In the genomic region with DNA sequence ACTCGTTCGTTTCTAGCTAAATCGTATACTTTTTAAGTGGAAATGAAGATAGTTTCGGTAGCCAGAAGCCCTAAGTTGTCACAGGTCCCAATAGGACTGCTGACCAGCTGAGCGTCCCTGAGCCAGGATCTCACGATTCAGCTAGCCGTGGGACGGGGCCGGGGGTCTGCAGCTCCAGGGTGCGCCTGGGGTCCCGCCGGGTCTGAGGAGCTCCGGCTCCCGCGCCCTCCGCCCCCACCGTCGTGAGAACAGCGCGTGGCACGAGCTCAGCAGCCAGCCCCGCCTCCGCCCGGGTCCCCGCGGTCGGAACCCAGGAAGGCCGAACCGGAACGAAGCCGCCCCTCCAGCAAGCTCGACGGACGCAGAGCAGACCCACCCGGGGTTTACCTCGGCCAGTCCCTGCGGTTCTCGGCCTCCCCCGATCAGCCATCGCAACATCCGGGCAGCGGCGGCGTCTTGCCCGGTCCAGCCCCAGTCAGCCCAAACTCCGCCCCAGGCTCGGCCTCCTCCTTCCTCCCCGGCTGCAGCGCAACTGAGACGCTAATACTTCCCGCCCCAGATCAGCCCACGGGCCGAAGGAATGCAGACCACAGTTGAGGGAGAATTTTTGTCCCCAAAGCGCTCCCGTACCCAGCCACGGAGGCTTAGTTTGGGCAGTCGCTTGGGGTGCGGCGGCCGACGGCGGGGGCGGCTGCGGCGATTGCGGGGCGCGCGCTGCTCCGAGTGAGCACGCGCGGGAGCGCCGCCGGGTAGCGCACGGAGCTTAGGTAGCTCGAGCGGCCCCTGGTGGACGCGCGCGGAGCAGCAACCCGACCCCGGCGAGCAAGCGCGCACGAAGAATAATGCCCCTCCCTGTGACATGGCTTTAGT, we compare ENCODE assay signal across 8 cellular contexts. TPM values are rescaled to one million over a fixed set of nuclear protein-coding genes. Genes with fewer than 3 reads are reported as not detected.
DNase-seq lines count a peak whose midpoint lies in the region; ATAC-seq and TF ChIP-seq lines count a peak whose summit lies in the region.

WDR41 (minus strand) TSS at position 534 of the 870 bp plus-strand sequence; CDS start at position 438, 96 bp downstream.

- H3K9me3 ChIP-seq in CD4-positive, CD25-positive, alpha-beta regulatory T cell (ENCODE audit: control insufficient read depth in 2 of 2, low read length in 2 of 2): no peaks in the 10 kb centered on the region
- H3K9me3 ChIP-seq in liver (ENCODE audit: control insufficient read depth in 4 of 4, low read length in 3 of 4): no peaks in the 10 kb centered on the region

- peaks cover 9 to 15% (median 12%) of the 10 kb centered on the region in 4 donors for H3K4me1 Mint-ChIP-seq in CD4-positive, CD25-positive, alpha-beta regulatory T cell

- peaks cover 10% of the 10 kb centered on the region for H3K27me3 ChIP-seq in CD4-positive, CD25-positive, alpha-beta regulatory T cell (ENCODE audit: control insufficient read depth, insufficient read depth, low read length)
- H3K27me3 ChIP-seq in liver (ENCODE audit: control insufficient read depth in 4 of 4, insufficient read depth in 4 of 4, low read length in 3 of 4): no peaks in the 10 kb centered on the region

- peak within 1 kb of the TSS in 2 of 3 donors; percentile 82 to 84 for H3K27ac Mint-ChIP-seq in CD4-positive, CD25-positive, alpha-beta regulatory T cell

- peak; percentile 93 to 94 for ATAC-seq in CD4-positive, CD25-positive, alpha-beta regulatory T cell (ENCODE audit: low read depth in 2 of 2)
- ATAC-seq in GM19372 (IDR thresholded peaks at IDR 0.05; ENCODE audit: low read depth, unreplicated experiment) (peak; percentile 84), HG03558 (IDR thresholded peaks at IDR 0.05; ENCODE audit: extremely low read depth, unreplicated experiment) (peak; percentile 73)

- peak; percentile 92 for TF ChIP-seq CTCF in liver (IDR thresholded peaks at IDR 0.05; ENCODE audit: low read depth, low read length, missing input control)

- peaks cover 26% of the 10 kb centered on the region for H3K27me3 Mint-ChIP-seq in CD4-positive, CD25-positive, alpha-beta regulatory T cell

- peak within 1 kb of the TSS; percentile 67 for H3K27ac ChIP-seq in CD4-positive, CD25-positive, alpha-beta regulatory T cell (ENCODE audit: insufficient read depth, low read length, poor library complexity, severe bottlenecking)
- H3K27ac ChIP-seq in liver (ENCODE audit: low read depth in 1 of 2, low read length in 2 of 2): peak within 1 kb of the TSS; percentile 93 to 98

- peak within 1 kb of the TSS; percentile 89 for H3K4me3 ChIP-seq in CD4-positive, CD25-positive, alpha-beta regulatory T cell (ENCODE audit: low read depth, low read length)
- H3K4me3 ChIP-seq in liver (ENCODE audit: low read depth in 1 of 3, low read length in 3 of 3): peak within 1 kb of the TSS; percentile 64 to 85 (median 82)

- no peaks in the 10 kb centered on the region for H3K9me3 Mint-ChIP-seq in CD4-positive, CD25-positive, alpha-beta regulatory T cell

- peaks cover 4% of the 10 kb centered on the region for H3K36me3 ChIP-seq in CD4-positive, CD25-positive, alpha-beta regulatory T cell (ENCODE audit: control insufficient read depth, insufficient read depth, low read length)
- H3K36me3 ChIP-seq in liver (ENCODE audit: control insufficient read depth in 4 of 4, insufficient read depth in 3 of 4, low read depth in 1 of 4, low read length in 3 of 4): no peaks in the 10 kb centered on the region

- H3K4me3 Mint-ChIP-seq in CD4-positive, CD25-positive, alpha-beta regulatory T cell: peak within 1 kb of the TSS; percentile 89 to 93 (median 92)

- peak; percentile 56 to 75 for TF ChIP-seq RAD21 in liver (IDR thresholded peaks at IDR 0.05)

- H3K36me3 Mint-ChIP-seq in CD4-positive, CD25-positive, alpha-beta regulatory T cell: no peaks in the 10 kb centered on the region

- peak; percentile 67 to 91 (median 83) for DNase-seq in CD4-positive, CD25-positive, alpha-beta regulatory T cell
- DNase-seq in NCI-H774 (lab: John Stamatoyannopoulos, UW) (peak; percentile 85), dermis microvascular lymphatic vessel endothelial cell (ENCODE audit: low read depth in 2 of 2) (peak; percentile 82 to 92)
- peak; percentile 80 to 81 for DNase-seq in activated CD4-positive, alpha-beta T cell treated with anti-CD3 and anti-CD28 coated beads, Interleukin-2, amount 50 U/mL, for 4 hours
- DNase-seq in stimulated activated CD4-positive, alpha-beta T cell treated with anti-CD3 and anti-CD28 coated beads, Interleukin-4, amount 100 ng/mL, for 24 hours: peak; percentile 87

- peak within 1 kb of the TSS; percentile 75 to 97 for H3K9ac ChIP-seq in liver (ENCODE audit: low read depth in 1 of 2, low read length in 2 of 2)

- H3K4me1 ChIP-seq in CD4-positive, CD25-positive, alpha-beta regulatory T cell (ENCODE audit: control insufficient read depth, insufficient read depth, low read length, poor library complexity, severe bottlenecking): peaks cover 12% of the 10 kb centered on the region
- H3K4me1 ChIP-seq in liver (ENCODE audit: control insufficient read depth in 4 of 4, insufficient read depth in 4 of 4, low read length in 3 of 4): peaks cover 2 to 8% (median 3%) of the 10 kb centered on the region in 4 donors

- WGBS in liver: under 1% methylated on average over 90 of the region's 90 CpGs

TF ChIP-seq in liver, 16 proteins besides CTCF, POLR2A, EP300 and RAD21:
- peak; percentile 29 to 37 for TF ChIP-seq RXRA (IDR thresholded peaks at IDR 0.05)
- peak in 1 of 2 donors; percentile 51 for TF ChIP-seq GABPA (IDR thresholded peaks at IDR 0.05 in 1 of 2, conservative IDR thresholded peaks at IDR 0.05 in 1 of 2)
- no peak for TF ChIP-seq MAX (IDR thresholded peaks at IDR 0.05)
- TF ChIP-seq EGR1 (IDR thresholded peaks at IDR 0.05; ENCODE audit: low read depth in 2 of 2): peak; percentile 75 to 91
- TF ChIP-seq REST (IDR thresholded peaks at IDR 0.05): no peak
- TF ChIP-seq YY1 (IDR thresholded peaks at IDR 0.05): peak; percentile 85
- peak; percentile 86 for TF ChIP-seq TAF1 (conservative IDR thresholded peaks at IDR 0.05)
- no peak for TF ChIP-seq FOXA2 (IDR thresholded peaks at IDR 0.05)
- TF ChIP-seq, protein P1, sequence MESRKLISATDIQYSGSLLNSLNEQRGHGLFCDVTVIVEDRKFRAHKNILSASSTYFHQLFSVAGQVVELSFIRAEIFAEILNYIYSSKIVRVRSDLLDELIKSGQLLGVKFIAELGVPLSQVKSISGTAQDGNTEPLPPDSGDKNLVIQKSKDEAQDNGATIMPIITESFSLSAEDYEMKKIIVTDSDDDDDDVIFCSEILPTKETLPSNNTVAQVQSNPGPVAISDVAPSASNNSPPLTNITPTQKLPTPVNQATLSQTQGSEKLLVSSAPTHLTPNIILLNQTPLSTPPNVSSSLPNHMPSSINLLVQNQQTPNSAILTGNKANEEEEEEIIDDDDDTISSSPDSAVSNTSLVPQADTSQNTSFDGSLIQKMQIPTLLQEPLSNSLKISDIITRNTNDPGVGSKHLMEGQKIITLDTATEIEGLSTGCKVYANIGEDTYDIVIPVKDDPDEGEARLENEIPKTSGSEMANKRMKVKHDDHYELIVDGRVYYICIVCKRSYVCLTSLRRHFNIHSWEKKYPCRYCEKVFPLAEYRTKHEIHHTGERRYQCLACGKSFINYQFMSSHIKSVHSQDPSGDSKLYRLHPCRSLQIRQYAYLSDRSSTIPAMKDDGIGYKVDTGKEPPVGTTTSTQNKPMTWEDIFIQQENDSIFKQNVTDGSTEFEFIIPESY (IDR thresholded peaks at IDR 0.05): no peak
- TF ChIP-seq SP1 (IDR thresholded peaks at IDR 0.05): no peak
- peak in 1 of 2 donors; percentile 22 for TF ChIP-seq HNF4A (conservative IDR thresholded peaks at IDR 0.05)
- no peak for TF ChIP-seq HNF4G (IDR thresholded peaks at IDR 0.05)
- TF ChIP-seq, protein P2, sequence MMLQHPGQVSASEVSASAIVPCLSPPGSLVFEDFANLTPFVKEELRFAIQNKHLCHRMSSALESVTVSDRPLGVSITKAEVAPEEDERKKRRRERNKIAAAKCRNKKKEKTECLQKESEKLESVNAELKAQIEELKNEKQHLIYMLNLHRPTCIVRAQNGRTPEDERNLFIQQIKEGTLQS (IDR thresholded peaks at IDR 0.05): no peak

RNA-seq across cellular contexts. Expression of gene WDR41, which starts in this region (rescaled TPM):
- 8.4 TPM for total RNA-seq in CD4-positive, CD25-positive, alpha-beta regulatory T cell
- polyA plus RNA-seq in CD4-positive, CD25-positive, alpha-beta regulatory T cell: 10 to 100 TPM in 1 of 4 donors, 1 to 10 TPM in 3; 8.0 to 13.5 (median 9.2) TPM
- total RNA-seq in dermis microvascular lymphatic vessel endothelial cell: 57.8 and 68.0 TPM in 2 replicates
- total RNA-seq in liver: 10 to 100 TPM; 19.2 to 21.2 TPM
- 1 to 10 TPM; 8.1 to 9.8 TPM for polyA plus RNA-seq in liver

Comparison
In these comparisons a context has a peak if more than half of its experiments do, and no peak if none do; other contexts are left out.
1. Peak in every context shown above with its lines: DNase-seq, ATAC-seq, H3K4me3 ChIP-seq and H3K27ac ChIP-seq.